ENCODE assay signal across 15 cellular contexts in the genomic region with DNA sequence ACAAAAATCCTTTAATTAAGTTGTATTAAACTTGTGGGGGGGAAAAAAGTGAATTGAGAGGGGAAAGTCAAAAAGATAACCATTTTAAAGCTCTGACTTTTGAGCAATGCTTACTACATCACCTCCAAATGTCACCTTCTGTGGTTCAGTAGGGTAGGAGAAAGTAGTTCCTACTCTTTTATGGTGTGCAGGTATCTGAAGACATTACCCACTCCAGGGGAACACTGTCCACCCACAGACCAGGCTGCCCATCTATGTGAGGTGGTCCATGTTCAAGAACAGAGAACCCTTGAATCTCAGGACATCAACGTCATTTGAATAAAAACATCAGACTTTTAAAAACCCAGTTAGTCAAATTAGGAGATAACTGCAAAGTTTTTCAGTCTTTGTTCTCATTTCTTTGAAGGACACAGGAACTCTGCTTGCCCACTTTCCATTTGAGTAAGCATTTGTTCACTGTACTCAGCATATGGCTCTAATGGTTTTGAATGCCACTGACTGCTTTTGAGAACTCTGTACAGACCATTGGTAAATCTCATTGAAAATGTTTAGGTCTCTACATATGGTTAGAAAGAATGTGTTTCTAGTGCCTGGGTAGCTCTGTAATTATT. TPM values are rescaled to one million over a fixed set of nuclear protein-coding genes. Genes with fewer than 3 reads are reported as not detected.
DNase-seq lines count a peak whose midpoint lies in the region; ATAC-seq lines count a peak whose summit lies in the region.
"Had no signal": no experiment of that assay in that cellular context is flagged by ENCODE, and none has a peak within 500 bp of the region (broad histone marks: within the 10 kb centered on the region; RNA-seq: fewer than 3 reads in every experiment).

No MANE protein-coding gene starts in this region.

- intact Hi-C loops in Right ventricle myocardium superior (cut with DNase I), result no loop called here

- no peak overlapping the region for H3K4me3 Mint-ChIP-seq in activated CD8-positive, alpha-beta memory T cell treated with anti-CD3 and anti-CD28 coated beads, Interleukin-2, amount 10 ng/mL, durations not matched to agents 7 days and 5 days
- no peak overlapping the region for H3K4me3 Mint-ChIP-seq in stimulated activated memory B cell treated with anti-CD40 and anti-IgM and Interleukin-4, amounts not matched to agents 10 μg/mL and 1 μg/mL and 100 μg/mL, for 72 hours

- peaks cover 8% of the 10 kb centered on the region for H3K27me3 Mint-ChIP-seq in activated CD8-positive, alpha-beta memory T cell treated with anti-CD3 and anti-CD28 coated beads, Interleukin-2, amount 10 ng/mL, durations not matched to agents 7 days and 5 days
- H3K27me3 Mint-ChIP-seq in stimulated activated memory B cell treated with anti-CD40 and anti-IgM and Interleukin-4, amounts not matched to agents 10 μg/mL and 1 μg/mL and 100 μg/mL, for 72 hours, result peaks cover 12% of the 10 kb centered on the region

- H3K4me1 Mint-ChIP-seq in activated CD8-positive, alpha-beta memory T cell treated with anti-CD3 and anti-CD28 coated beads, Interleukin-2, amount 10 ng/mL, durations not matched to agents 7 days and 5 days, result peaks cover 17% of the 10 kb centered on the region
- peaks cover 17% of the 10 kb centered on the region for H3K4me1 Mint-ChIP-seq in stimulated activated memory B cell treated with anti-CD40 and anti-IgM and Interleukin-4, amounts not matched to agents 10 μg/mL and 1 μg/mL and 100 μg/mL, for 72 hours

- H3K27ac Mint-ChIP-seq in activated CD8-positive, alpha-beta memory T cell treated with anti-CD3 and anti-CD28 coated beads, Interleukin-2, amount 10 ng/mL, durations not matched to agents 7 days and 5 days, result no peak overlapping the region
- H3K27ac Mint-ChIP-seq in stimulated activated memory B cell treated with anti-CD40 and anti-IgM and Interleukin-4, amounts not matched to agents 10 μg/mL and 1 μg/mL and 100 μg/mL, for 72 hours, result no peak overlapping the region

- H3K9me3 Mint-ChIP-seq in activated CD8-positive, alpha-beta memory T cell treated with anti-CD3 and anti-CD28 coated beads, Interleukin-2, amount 10 ng/mL, durations not matched to agents 7 days and 5 days (ENCODE audit: low read depth), result no peaks in the 10 kb centered on the region
- H3K9me3 Mint-ChIP-seq in stimulated activated memory B cell treated with anti-CD40 and anti-IgM and Interleukin-4, amounts not matched to agents 10 μg/mL and 1 μg/mL and 100 μg/mL, for 72 hours, result no peaks in the 10 kb centered on the region

- CTCF ChIA-PET in activated CD8-positive, alpha-beta memory T cell treated with anti-CD3 and anti-CD28 coated beads, Interleukin-2, amount 10 ng/mL, durations not matched to agents 7 days and 5 days (lab: Charles Lee), result interaction anchor here (0.6 kb wide), 1 partner anchor 28 kb away, joined by 5 read pairs; no protein-coding TSS in a partner anchor

- peak; percentile 68 for ATAC-seq in activated CD8-positive, alpha-beta memory T cell treated with anti-CD3 and anti-CD28 coated beads, Interleukin-2, amount 10 ng/mL, durations not matched to agents 7 days and 5 days
- ATAC-seq in GM21528 (IDR thresholded peaks at IDR 0.05; ENCODE audit: low FRiP score, unreplicated experiment), result peak; percentile 99
- ATAC-seq in HG03095 (IDR thresholded peaks at IDR 0.05; ENCODE audit: unreplicated experiment), result peak; percentile 100
- peak; percentile 89 for ATAC-seq in stimulated activated memory B cell treated with anti-CD40 and anti-IgM and Interleukin-4, amounts not matched to agents 10 μg/mL and 1 μg/mL and 100 μg/mL, for 72 hours
- no peak for ATAC-seq in Right ventricle myocardium superior (ENCODE audit: poor library complexity)
- ATAC-seq: PC-3, psoas muscle had no signal

- DNase-seq in activated CD8-positive, alpha-beta memory T cell treated with anti-CD3 and anti-CD28 coated beads, Interleukin-2, amount 10 ng/mL, durations not matched to agents 7 days and 5 days, result no peak
- DNase-seq in activated CD8-positive, alpha-beta memory T cell treated with anti-CD3 and anti-CD28 coated beads for 24 hours, result no peak
- no peak for DNase-seq in stimulated activated CD4-positive, alpha-beta T cell treated with anti-CD3 and anti-CD28 coated beads, Interleukin-4, amount 100 ng/mL, for 1 hour
- DNase-seq in Right ventricle myocardium superior (no peak), DMS53 (lab: John Stamatoyannopoulos, UW) (no peak)
- DNase-seq: anterior cingulate cortex, mesendoderm, NCI-H2029 treated with DMSO at 0.1 percent for 48 hours, PC-3, psoas muscle, transverse colon had no signal

- no peaks in the 10 kb centered on the region for H3K36me3 Mint-ChIP-seq in activated CD8-positive, alpha-beta memory T cell treated with anti-CD3 and anti-CD28 coated beads, Interleukin-2, amount 10 ng/mL, durations not matched to agents 7 days and 5 days
- H3K36me3 Mint-ChIP-seq in stimulated activated memory B cell treated with anti-CD40 and anti-IgM and Interleukin-4, amounts not matched to agents 10 μg/mL and 1 μg/mL and 100 μg/mL, for 72 hours, result no peaks in the 10 kb centered on the region

RNA-seq across cellular contexts. Expression of gene NMU, which starts 18.4 kb away (rescaled TPM):
- total RNA-seq in activated CD8-positive, alpha-beta memory T cell treated with anti-CD3 and anti-CD28 coated beads, Interleukin-2, amount 10 ng/mL, durations not matched to agents 7 days and 5 days, result not detected
- total RNA-seq in Right ventricle myocardium superior, result not detected
- total RNA-seq: psoas muscle had no signal

RNA-seq across cellular contexts. Expression of gene PDCL2, which starts 25.6 kb away (rescaled TPM):
- total RNA-seq in activated CD8-positive, alpha-beta memory T cell treated with anti-CD3 and anti-CD28 coated beads, Interleukin-2, amount 10 ng/mL, durations not matched to agents 7 days and 5 days, result not detected
- not detected for total RNA-seq in Right ventricle myocardium superior
- total RNA-seq: hepatocyte, PC-3, psoas muscle, transverse colon had no signal
